22 cellular contexts compared by ENCODE assay signal in the genomic region with DNA sequence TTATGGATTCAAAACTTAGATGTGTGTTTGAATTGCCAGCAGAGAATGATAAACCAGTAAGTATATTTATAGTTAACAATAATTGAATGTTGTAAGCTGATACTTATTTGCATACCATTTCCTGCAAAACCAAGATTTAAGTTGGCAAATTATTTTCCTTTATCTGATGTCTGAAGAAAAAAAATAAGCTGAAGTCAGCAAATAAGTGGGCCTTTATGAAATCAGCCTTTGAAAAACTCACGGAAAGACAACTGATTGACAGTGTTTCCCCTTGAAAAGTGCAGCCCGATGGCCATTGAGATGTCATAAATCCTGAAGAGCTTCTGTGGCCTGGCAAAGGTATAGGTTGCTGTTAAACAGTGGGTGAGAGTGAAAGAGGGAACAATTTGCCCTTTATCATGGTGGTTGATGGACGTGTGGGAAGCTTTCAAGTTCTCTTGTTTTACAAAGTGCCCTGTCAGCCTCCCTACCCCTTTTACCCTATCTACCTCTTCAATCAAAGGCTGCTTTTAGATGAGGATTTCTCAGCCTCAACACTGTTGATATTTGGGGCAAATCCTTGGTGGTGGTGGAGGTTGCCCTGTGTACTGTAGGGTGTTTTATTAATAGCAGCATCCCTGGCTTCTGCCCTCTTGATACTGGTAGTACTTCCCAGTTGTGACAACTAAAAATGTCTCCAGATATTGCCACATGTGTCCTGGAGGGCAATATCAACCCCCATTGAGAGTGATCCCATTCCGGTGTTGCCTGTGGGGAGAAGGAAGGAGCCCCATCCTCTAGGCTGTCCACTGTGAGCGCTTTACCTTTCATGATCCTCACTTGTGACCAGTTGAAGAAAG. TPM values are rescaled to one million over a fixed set of nuclear protein-coding genes. Genes with fewer than 3 reads are reported as not detected.
DNase-seq lines count a peak whose midpoint lies in the region; ATAC-seq, FAIRE-seq and TF ChIP-seq lines count a peak whose summit lies in the region.
"Had no signal": no experiment of that assay in that cellular context is flagged by ENCODE, and none has a peak within 500 bp of the region (broad histone marks: within the 10 kb centered on the region; RNA-seq: fewer than 3 reads in every experiment).

No MANE protein-coding gene starts in this region.

- peaks cover 14 to 31% (median 27%) of the 10 kb centered on the region in 4 donors for H3K4me1 Mint-ChIP-seq in naive thymus-derived CD8-positive, alpha-beta T cell

- H3K27me3 Mint-ChIP-seq in naive thymus-derived CD8-positive, alpha-beta T cell = no peaks in the 10 kb centered on the region
- H3K27me3 Mint-ChIP-seq: activated CD8-positive, alpha-beta memory T cell treated with anti-CD3 and anti-CD28 coated beads, Interleukin-2, amount 10 ng/mL, durations not matched to agents 7 days and 5 days had no signal

- no TSS peak for BruUV-seq in GM12878 (replicated peaks; lab: Mats Ljungman, UMichigan)

- no peak for TF ChIP-seq POLR2A in GM12878 (IDR thresholded peaks at IDR 0.05; ENCODE audit: low read depth, low read length)

- SMC1A ChIA-PET in GM12878 (lab: Charles Lee; ENCODE audit: uncharacterized antibody, unreplicated experiment) = interaction anchor here (0.5 to 1.3 kb wide), 3 partner anchors 16 to 203 kb away, joined by 3 read pairs; no protein-coding TSS in a partner anchor

- peak overlapping the region in 6 of 10 donors; percentile 1 to 68 (median 28) for H3K27ac Mint-ChIP-seq in naive thymus-derived CD8-positive, alpha-beta T cell
- H3K27ac Mint-ChIP-seq: activated CD8-positive, alpha-beta memory T cell treated with anti-CD3 and anti-CD28 coated beads, Interleukin-2, amount 10 ng/mL, durations not matched to agents 7 days and 5 days; activated naive CD4-positive, alpha-beta T cell treated with anti-CD3 and anti-CD28 coated beads for 36 hours; T-helper 2 cell treated with Interferon-gamma antibody and Interleukin-4, amounts not matched to agents 5 μg/mL and 100 μg/mL, for 36 hours had no signal

- peaks cover 0 to 87% (median 6%) of the 10 kb centered on the region in 3 donors for H3K36me3 Mint-ChIP-seq in naive thymus-derived CD8-positive, alpha-beta T cell

- H3K4me3 ChIP-seq in left ventricle myocardium inferior (no peak overlapping the region), right atrium auricular region (no peak overlapping the region), GM12878 (no peak overlapping the region), upper lobe of right lung (no peak overlapping the region)
- H3K4me3 ChIP-seq: coronary artery, left lung had no signal

- H3K9me3 ChIP-seq in left ventricle myocardium inferior (replicated peaks) (no peaks in the 10 kb centered on the region), right atrium auricular region (no peaks in the 10 kb centered on the region), GM12878 (replicated peaks; ENCODE audit: control insufficient read depth, insufficient read depth, low read length) (no peaks in the 10 kb centered on the region; the same call in 2 of the 3 replicates), upper lobe of right lung (no peaks in the 10 kb centered on the region)
- H3K9me3 ChIP-seq: left lung had no signal

- peaks cover 16% of the 10 kb centered on the region for H3K79me2 ChIP-seq in GM12878 (ENCODE audit: control insufficient read depth, insufficient read depth, low read length)

- RAD21 ChIA-PET in GM12878 (lab: Charles Lee; ENCODE audit: unreplicated experiment) = interaction anchor here (1.1 kb wide), 1 partner anchor 42 kb away, joined by 3 read pairs; no protein-coding TSS in a partner anchor

- TF ChIP-seq CTCF in left ventricle myocardium inferior (IDR thresholded peaks at IDR 0.05; ENCODE audit: borderline replicate concordance) = no peak
- no peak for TF ChIP-seq CTCF in right atrium auricular region (IDR thresholded peaks at IDR 0.05)
- TF ChIP-seq CTCF in GM12878 (IDR thresholded peaks at IDR 0.05 in 2 of 3, conservative IDR thresholded peaks at IDR 0.05 in 1 of 3; ENCODE audit: control insufficient read depth in 2 of 3, extremely low read depth in 1 of 3, insufficient read depth in 1 of 3, low read depth in 3 of 3, low read length in 3 of 3) = no peak
- no peak for TF ChIP-seq CTCF in upper lobe of right lung (IDR thresholded peaks at IDR 0.05)

- no peak for FAIRE-seq in GM12878 (lab: Jason Lieb, UNC)
- FAIRE-seq: GM12892, urothelium cell line had no signal

- intact Hi-C loops in left ventricle myocardium inferior (cut with micrococcal nuclease) (no loop called here), GM12878 (cut with micrococcal nuclease; ENCODE audit: unreplicated experiment) (no loop called here), upper lobe of right lung (cut with DNase I) (no loop called here)

- WGBS in GM12878 (ENCODE audit: insufficient coverage, insufficient replicate concordance, low lambda C conversion rate, missing lambda C conversion rate) = 83% methylated on average over 5 of the region's 5 CpGs

- no peak for TF ChIP-seq EP300 in GM12878 (IDR thresholded peaks at IDR 0.05; ENCODE audit: borderline replicate concordance in 1 of 2, control insufficient read depth in 1 of 2, low read depth in 2 of 2, low read length in 2 of 2)

- in situ Hi-C loops in GM12878 (cut with MboI) = no loop called here

- no peak for TF ChIP-seq RAD21 in GM12878 (IDR thresholded peaks at IDR 0.05; ENCODE audit: insufficient read depth, low read depth, low read length)

- POLR2A ChIA-PET in GM12878 (lab: Charles Lee) = interaction anchor here (1.4 kb wide), 1 partner anchor 10 kb away, joined by 3 read pairs; no protein-coding TSS in a partner anchor
- POLR2A ChIA-PET in naive thymus-derived CD8-positive, alpha-beta T cell (lab: Charles Lee) = no interaction called here

- H3K27ac ChIP-seq in left ventricle myocardium inferior (replicated peaks) (peak overlapping the region; percentile 56), right atrium auricular region (peak overlapping the region in 1 of 2 donors; percentile 50), GM12878 (ENCODE audit: control insufficient read depth, insufficient read depth) (0 out of 2 replicates have a peak overlapping the region, but pooled peaks have one; percentile 31), upper lobe of right lung (no peak overlapping the region)
- H3K27ac ChIP-seq: coronary artery, foreskin keratinocyte, HL-60, KMS-11 had no signal

- H3K9me3 Mint-ChIP-seq in naive thymus-derived CD8-positive, alpha-beta T cell = no peaks in the 10 kb centered on the region
- H3K9me3 Mint-ChIP-seq: activated naive CD4-positive, alpha-beta T cell treated with anti-CD3 and anti-CD28 coated beads for 36 hours; T-helper 2 cell treated with Interferon-gamma antibody and Interleukin-4, amounts not matched to agents 5 μg/mL and 100 μg/mL, for 36 hours had no signal

- no peak overlapping the region for H3K4me2 ChIP-seq in GM12878 (ENCODE audit: control insufficient read depth, insufficient read depth)
- H3K4me2 ChIP-seq: KMS-11 had no signal

- H3K27me3 ChIP-seq in left ventricle myocardium inferior (ENCODE audit: low read depth) (no peaks in the 10 kb centered on the region), right atrium auricular region (no peaks in the 10 kb centered on the region), GM12878 (replicated peaks in 1 of 2; ENCODE audit: control insufficient read depth in 2 of 2, insufficient read depth in 2 of 2, low read length in 1 of 2) (no peaks in the 10 kb centered on the region), upper lobe of right lung (no peaks in the 10 kb centered on the region)
- H3K27me3 ChIP-seq: foreskin keratinocyte, left lung had no signal

- CTCF ChIA-PET in GM12878 (lab: Yijun Ruan, JAX) = interaction anchor here (1.9 kb wide), 1 partner anchor 9 kb away, joined by 17 read pairs; no protein-coding TSS in a partner anchor

- H3K4me1 ChIP-seq in left ventricle myocardium inferior = peaks cover 31% of the 10 kb centered on the region
- peaks cover 0 to 16% of the 10 kb centered on the region in 2 donors for H3K4me1 ChIP-seq in right atrium auricular region
- H3K4me1 ChIP-seq in GM12878 (ENCODE audit: control insufficient read depth, insufficient read depth, low read length) = no peaks in the 10 kb centered on the region; the same call in 1 of the 2 replicates
- H3K4me1 ChIP-seq in upper lobe of right lung = no peaks in the 10 kb centered on the region
- H3K4me1 ChIP-seq: left lung had no signal

- no peak overlapping the region for H3K9ac ChIP-seq in GM12878 (ENCODE audit: control insufficient read depth, insufficient read depth, low read length)
- H3K9ac ChIP-seq: KMS-11 had no signal

- H3K4me3 Mint-ChIP-seq in naive thymus-derived CD8-positive, alpha-beta T cell = no peak overlapping the region
- H3K4me3 Mint-ChIP-seq: activated CD8-positive, alpha-beta memory T cell treated with anti-CD3 and anti-CD28 coated beads, Interleukin-2, amount 10 ng/mL, durations not matched to agents 7 days and 5 days; activated naive CD4-positive, alpha-beta T cell treated with anti-CD3 and anti-CD28 coated beads for 36 hours; T-helper 2 cell treated with Interferon-gamma antibody and Interleukin-4, amounts not matched to agents 5 μg/mL and 100 μg/mL, for 36 hours had no signal

- H3K36me3 ChIP-seq in left ventricle myocardium inferior (peaks cover 26% of the 10 kb centered on the region), right atrium auricular region (peaks cover 21% of the 10 kb centered on the region), GM12878 (ENCODE audit: control insufficient read depth in 2 of 2, insufficient read depth in 2 of 2, low read length in 1 of 2) (peaks cover 7 to 22% of the 10 kb centered on the region in 2 experiments), upper lobe of right lung (peaks cover 14% of the 10 kb centered on the region)

- no peak overlapping the region for H2AFZ ChIP-seq in GM12878 (ENCODE audit: control insufficient read depth, low read depth, low read length)

- ATAC-seq in GM12878 = no peak
- no peak for ATAC-seq in naive thymus-derived CD8-positive, alpha-beta T cell
- no peak for ATAC-seq in upper lobe of right lung
- no peak for ATAC-seq in GM21381 (IDR thresholded peaks at IDR 0.05; ENCODE audit: unreplicated experiment)
- ATAC-seq: activated CD8-positive, alpha-beta memory T cell treated with anti-CD3 and anti-CD28 coated beads, Interleukin-2, amount 10 ng/mL, durations not matched to agents 7 days and 5 days; foreskin keratinocyte; left lung had no signal

- DNase-seq in left ventricle myocardium inferior (no peak), right atrium auricular region (ENCODE audit: low spot score) (no peak), GM12878 (ENCODE audit: low read depth, low spot score) (no peak), upper lobe of right lung (no peak), C1 segment of cervical spinal cord (lab: John Stamatoyannopoulos, UW) (no peak)
- no peak for DNase-seq in naive thymus-derived CD8-positive, alpha-beta T cell
- DNase-seq in effector CD4-positive, alpha-beta T cell = no peak
- DNase-seq: activated CD8-positive, alpha-beta memory T cell treated with anti-CD3 and anti-CD28 coated beads, Interleukin-2, amount 10 ng/mL, durations not matched to agents 7 days and 5 days; activated naive CD4-positive, alpha-beta T cell treated with anti-CD3 and anti-CD28 coated beads for 36 hours; foreskin keratinocyte; GF-D8; left lung; NCI-H1092; NCI-H526; SIG-M5 had no signal

- H4K20me1 ChIP-seq in GM12878 (ENCODE audit: control insufficient read depth, insufficient read depth) = no peaks in the 10 kb centered on the region

RNA-seq across cellular contexts. Expression of a gene that starts 50.2 kb away (rescaled TPM):
- total RNA-seq in left ventricle myocardium inferior (72.6 TPM), right atrium auricular region (10 to 100 TPM; 20.2 to 21.8 TPM), GM12878 (2014; rRNA removed) (6.2 and 8.4 TPM in 2 replicates), GM12878 (2014; rRNA removed; fragmentation: Illumina TruSeq; extraction: Trizol) (14.2 and 15.3 TPM in 2 replicates), GM12878 (2021) (27.0 and 28.0 TPM in 2 replicates), upper lobe of right lung (47.8 TPM)
- 50.4 and 50.9 TPM in 2 replicates for total RNA-seq in GM12878 (2013; cell fraction: nucleolus; rRNA removed)
- 14.0 TPM for polyA plus RNA-seq in GM12878 (2011; ENCODE audit: low read depth)
- polyA plus RNA-seq in GM12878 (2011; rRNA removed) (22.7 and 30.7 TPM in 2 replicates), GM12878 (2014; fragmentation: Illumina TruSeq; extraction: Trizol) (28.6 and 40.3 TPM in 2 replicates), GM12878 (2014; fragmentation: Nextera tagmentation; extraction: Ambion mirVana) (10 to 100 TPM in 1 of 2 experiments, 1 to 10 TPM in 1; 3.2 to 10.7 TPM), GM12878 (2014; rRNA removed) (18.2 and 18.3 TPM in 2 replicates), GM12878 (2016; fragmentation: Nextera tagmentation; extraction: Ambion mirVana) (10 to 100 TPM; 26.8 to 28.2 TPM)
- polyA plus RNA-seq in GM12878 (2011; cell fraction: cytosol; rRNA removed) = 14.6 and 20.7 TPM in 2 replicates
- polyA plus RNA-seq in GM12878 (2011; cell fraction: nucleus; rRNA removed) = 17.2 and 18.4 TPM in 2 replicates
- 18.6 and 22.0 TPM in 2 replicates for polyA plus RNA-seq in GM12878 (2012)
- polyA minus RNA-seq in GM12878 (2011; rRNA and poly(A)+ RNA removed) = 14.4 and 17.3 TPM in 2 replicates
- 7.9 and 8.4 TPM in 2 replicates for polyA minus RNA-seq in GM12878 (2011; cell fraction: cytosol; rRNA and poly(A)+ RNA removed)
- 13.2 and 17.6 TPM in 2 replicates for polyA minus RNA-seq in GM12878 (2011; cell fraction: nucleus; rRNA and poly(A)+ RNA removed)
- 10 to 100 TPM; 34.0 to 34.3 TPM for total RNA-seq in naive thymus-derived CD8-positive, alpha-beta T cell
- 10 to 100 TPM; 24.7 to 34.1 (median 28.4) TPM for polyA plus RNA-seq in naive thymus-derived CD8-positive, alpha-beta T cell
